In the genomic region with DNA sequence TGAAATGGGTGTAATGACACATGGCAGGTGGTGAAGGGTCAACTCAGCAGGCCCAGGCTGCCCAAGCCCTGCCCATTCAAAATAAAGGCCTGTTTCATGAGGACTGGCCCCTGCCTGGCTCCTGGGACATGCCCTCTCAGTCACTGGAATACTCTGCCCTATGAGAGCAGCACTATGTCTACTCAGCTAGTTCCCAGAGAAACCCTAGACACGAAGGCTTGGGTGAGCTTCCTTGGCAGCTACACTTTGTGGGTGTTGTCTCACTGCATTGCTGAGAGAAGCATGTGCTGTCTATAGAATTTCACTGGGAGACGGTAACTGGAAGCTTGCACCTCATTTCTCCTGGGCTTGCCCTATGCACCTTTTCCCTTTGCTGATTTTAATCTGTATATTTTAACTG, we compare ENCODE assay signal across 17 cellular contexts.
DNase-seq lines count a peak whose midpoint lies in the region; ATAC-seq and TF ChIP-seq lines count a peak whose summit lies in the region.
"Had no signal": no experiment of that assay in that cellular context is flagged by ENCODE, and none has a peak within 500 bp of the region (broad histone marks: within the 10 kb centered on the region; RNA-seq: fewer than 3 reads in every experiment).

No MANE protein-coding gene starts in this region.

- H4K8ac ChIP-seq in IMR-90 (ENCODE audit: low read depth in 2 of 2, low read length in 2 of 2) = 0 out of 4 replicates have a peak overlapping the region, but pooled peaks of 1 of the 2 experiments have one; percentile 5

- peaks cover 12% of the 10 kb centered on the region for H3K9me1 ChIP-seq in IMR-90 (ENCODE audit: insufficient read depth, low read length)

- peak overlapping the region; percentile 12; the same call in 1 of the 2 replicates for H3K18ac ChIP-seq in IMR-90 (ENCODE audit: low read depth, low read length)

- H3K14ac ChIP-seq in IMR-90 (replicated peaks; ENCODE audit: low read depth, low read length) = peak overlapping the region; percentile 37; the same call in 1 of the 2 replicates

- H3K27ac ChIP-seq in IMR-90 (ENCODE audit: insufficient read depth, low read length) = no peak overlapping the region
- H3K27ac ChIP-seq: A549, C4-2B had no signal

- H3K36me3 ChIP-seq in IMR-90 (ENCODE audit: control insufficient read depth, insufficient read depth, low read length) (no peaks in the 10 kb centered on the region), Caco-2 (ENCODE audit: control insufficient read depth, insufficient read depth, low read length) (no peaks in the 10 kb centered on the region)
- H3K36me3 ChIP-seq: BE2C, HAP-1 had no signal

- H3K27me3 Mint-ChIP-seq in osteocyte (ENCODE audit: unreplicated experiment) (no peaks in the 10 kb centered on the region), Caco-2 (ENCODE audit: insufficient read depth, unreplicated experiment) (no peaks in the 10 kb centered on the region)
- H3K27me3 Mint-ChIP-seq: CD4-positive, alpha-beta memory T cell had no signal

- peak overlapping the region; percentile 65 for H2BK20ac ChIP-seq in IMR-90 (ENCODE audit: low read depth, low read length)

- dilution Hi-C loops in IMR-90 (cut with HindIII; ENCODE audit: low sequenced_read_pairs, unreplicated experiment) = no loop called here

- no peak for TF ChIP-seq RAD21 in IMR-90 (IDR thresholded peaks at IDR 0.05; ENCODE audit: low read length)

- no peak overlapping the region for H2AFZ ChIP-seq in IMR-90 (replicated peaks; ENCODE audit: low read length, poor library complexity)
- H2AFZ ChIP-seq: GM23338 had no signal

- H3K56ac ChIP-seq in IMR-90 (ENCODE audit: extremely low read depth, insufficient read depth, low read length) = no peak overlapping the region

- H4K5ac ChIP-seq in IMR-90 (ENCODE audit: low read depth, low read length) = no peak overlapping the region

- no peak for TF ChIP-seq POLR2A in IMR-90 (IDR thresholded peaks at IDR 0.05; ENCODE audit: low read depth, low read length)

- H3K9me3 Mint-ChIP-seq in osteocyte (ENCODE audit: unreplicated experiment) = no peaks in the 10 kb centered on the region
- H3K9me3 Mint-ChIP-seq in Caco-2 (ENCODE audit: unreplicated experiment) = no peaks in the 10 kb centered on the region
- H3K9me3 Mint-ChIP-seq: GM23338 had no signal

- in situ Hi-C loops in IMR-90 (cut with MboI; ENCODE audit: low sequenced_read_pairs) = no loop called here

- ATAC-seq in IMR-90 (ENCODE audit: low read depth) = peak; percentile 13; the same call in 1 of the 2 replicates
- ATAC-seq in activated CD4-positive, CD25-positive, alpha-beta regulatory T cell treated with anti-CD3 and anti-CD28 coated beads, Interleukin-2, amount 50 U/mL, for 24 hours = no peak
- ATAC-seq: A549, GM23338, HepG2 had no signal

- intact Hi-C loops in IMR-90 (cut with micrococcal nuclease) = no loop called here
- intact Hi-C loops in Caco-2 (cut with micrococcal nuclease; ENCODE audit: unreplicated experiment) = no loop called here

- H3K4me1 ChIP-seq in IMR-90 (ENCODE audit: control insufficient read depth, insufficient read depth, low read length) = peaks cover 12% of the 10 kb centered on the region
- H3K4me1 ChIP-seq in Caco-2 = no peaks in the 10 kb centered on the region
- H3K4me1 ChIP-seq: A549, HAP-1 had no signal

- no peak overlapping the region for H3K4me3 Mint-ChIP-seq in osteocyte (ENCODE audit: unreplicated experiment)
- H3K4me3 Mint-ChIP-seq in Caco-2 (ENCODE audit: unreplicated experiment) = no peak overlapping the region
- H3K4me3 Mint-ChIP-seq: CD4-positive, alpha-beta memory T cell; GM23338 had no signal

- H3K4ac ChIP-seq in IMR-90 (ENCODE audit: low read depth, low read length) = peak overlapping the region; percentile 46

- no peak overlapping the region for H3K4me3 ChIP-seq in IMR-90 (ENCODE audit: insufficient read depth, low read depth, low read length)
- no peak overlapping the region for H3K4me3 ChIP-seq in Caco-2 (ENCODE audit: low read depth, low read length)
- H3K4me3 ChIP-seq: A549, GM23338, HAP-1 had no signal

- H2BK15ac ChIP-seq in IMR-90 (ENCODE audit: low read depth, low read length) = no peak overlapping the region

- H3K27ac Mint-ChIP-seq in osteocyte (ENCODE audit: unreplicated experiment) (peak overlapping the region; percentile 90), Caco-2 (ENCODE audit: unreplicated experiment) (no peak overlapping the region)
- H3K27ac Mint-ChIP-seq: GM23338 had no signal

- H3K79me1 ChIP-seq in IMR-90 (ENCODE audit: low read depth in 1 of 2, low read length in 2 of 2) = peaks cover 19 to 47% of the 10 kb centered on the region in 2 experiments

- CTCF ChIA-PET in IMR-90 (lab: Yijun Ruan, JAX) = no interaction called here
- CTCF ChIA-PET in Caco-2 (lab: Charles Lee) = no interaction called here

- no TSS peak for BruUV-seq in IMR-90 (replicated peaks; lab: Mats Ljungman, UMichigan)
- no TSS peak for BruUV-seq in Caco-2 (replicated peaks; lab: Mats Ljungman, UMichigan)

- no peaks in the 10 kb centered on the region for H3K27me3 ChIP-seq in IMR-90 (ENCODE audit: control insufficient read depth, insufficient read depth, low read length)
- no peaks in the 10 kb centered on the region for H3K27me3 ChIP-seq in Caco-2 (replicated peaks; ENCODE audit: control insufficient read depth, insufficient read depth, low read length)
- H3K27me3 ChIP-seq: BE2C had no signal

- TF ChIP-seq CTCF in IMR-90 (conservative IDR thresholded peaks at IDR 0.05; ENCODE audit: low read depth, low read length) = no peak
- TF ChIP-seq CTCF in osteocyte (IDR thresholded peaks at IDR 0.05) = no peak
- TF ChIP-seq CTCF in Caco-2 (IDR thresholded peaks at IDR 0.05; ENCODE audit: insufficient read depth in 1 of 2, low read depth in 1 of 2, low read length in 1 of 2, severe bottlenecking in 1 of 2, unreplicated experiment in 1 of 2) = no peak

- H3K9me3 ChIP-seq in IMR-90 (ENCODE audit: control insufficient read depth, insufficient read depth, low read length) = no peaks in the 10 kb centered on the region
- H3K9me3 ChIP-seq in Caco-2 = no peaks in the 10 kb centered on the region
- H3K9me3 ChIP-seq: A549, BE2C, HAP-1 had no signal

- no peak overlapping the region for H2BK5ac ChIP-seq in IMR-90 (ENCODE audit: low read depth, low read length, poor library complexity, severe bottlenecking)

- peaks cover 76% of the 10 kb centered on the region for H3K4me1 Mint-ChIP-seq in osteocyte (ENCODE audit: unreplicated experiment)
- H3K4me1 Mint-ChIP-seq in Caco-2 (ENCODE audit: low read depth, unreplicated experiment) = no peaks in the 10 kb centered on the region
- H3K4me1 Mint-ChIP-seq: CD4-positive, alpha-beta memory T cell had no signal

- H3K4me2 ChIP-seq in IMR-90 (ENCODE audit: low read depth, low read length) = no peak overlapping the region
- H3K4me2 ChIP-seq: A549, GM23338 had no signal

- H2AK9ac ChIP-seq in IMR-90 (replicated peaks; ENCODE audit: low read depth, low read length, poor library complexity) = no peak overlapping the region

- H4K20me1 ChIP-seq in IMR-90 (ENCODE audit: insufficient read depth, low read length) = 0 out of 2 replicates have a peak, but pooled peaks cover 3% of the 10 kb centered on the region

- DNase-seq in IMR-90 (peak; percentile 19), NCI-H460 (ENCODE audit: extremely low read depth, low read depth) (peak; percentile 83), fibroblast of peridontal ligament (ENCODE audit: extremely low read depth) (peak; percentile 10), osteocyte (ENCODE audit: extremely low spot score, unreplicated experiment) (no peak), islet precursor cell (no peak), Caco-2 (no peak)
- DNase-seq: BE2C; CD4-positive, alpha-beta memory T cell; DMS153; DMS79 treated with DMSO at 0.1 percent for 48 hours; EL had no signal

- POLR2A ChIA-PET in IMR-90 (lab: Charles Lee; ENCODE audit: unreplicated experiment) = no interaction called here
- POLR2A ChIA-PET in Caco-2 (lab: Charles Lee) = no interaction called here

- H4K91ac ChIP-seq in IMR-90 (ENCODE audit: insufficient read depth, low read depth, low read length) = no peak overlapping the region

- no peak overlapping the region for H3K23ac ChIP-seq in IMR-90 (ENCODE audit: low read depth, low read length)

- H2BK120ac ChIP-seq in IMR-90 (ENCODE audit: low read depth, low read length) = no peak overlapping the region

- peak overlapping the region; percentile 62; the same call in 1 of the 2 replicates for H2AK5ac ChIP-seq in IMR-90 (ENCODE audit: low read depth, low read length)

- WGBS in IMR-90 (ENCODE audit: extremely low coverage in 2 of 2, insufficient read length in 1 of 2), 2 experiments = 71% methylated on average over 1 of the region's 2 CpGs; no CpG with 5 or more reads in 1 of the 2 experiments

- no peak overlapping the region for H3K9ac ChIP-seq in IMR-90 (ENCODE audit: low read depth, low read length)

- no peaks in the 10 kb centered on the region for H3K36me3 Mint-ChIP-seq in osteocyte (ENCODE audit: unreplicated experiment)
- no peaks in the 10 kb centered on the region for H3K36me3 Mint-ChIP-seq in Caco-2 (ENCODE audit: insufficient read depth, unreplicated experiment)
- H3K36me3 Mint-ChIP-seq: CD4-positive, alpha-beta memory T cell had no signal

TF ChIP-seq in IMR-90, 13 proteins besides CTCF, POLR2A, EP300 and RAD21:
- no peak for TF ChIP-seq SMC3 (IDR thresholded peaks at IDR 0.05; ENCODE audit: low read depth, low read length)
- TF ChIP-seq MAZ (IDR thresholded peaks at IDR 0.05; ENCODE audit: borderline replicate concordance, low read depth, low read length) = no peak
- no peak for TF ChIP-seq USF2 (IDR thresholded peaks at IDR 0.05; ENCODE audit: low read depth, low read length)
- TF ChIP-seq ELK1 (IDR thresholded peaks at IDR 0.05; ENCODE audit: borderline replicate concordance, low read depth, low read length) = no peak

Comparison
In these comparisons a context has a peak if more than half of its experiments do, and no peak if none do; other contexts are left out.
1. DNase-seq: peak in IMR-90 (single experiment), NCI-H460 (single experiment) and fibroblast of peridontal ligament (single experiment); none in osteocyte (single experiment), islet precursor cell (single experiment) and Caco-2 (0 of 2).